ENCODE assay signal across 8 cellular contexts in the genomic region with DNA sequence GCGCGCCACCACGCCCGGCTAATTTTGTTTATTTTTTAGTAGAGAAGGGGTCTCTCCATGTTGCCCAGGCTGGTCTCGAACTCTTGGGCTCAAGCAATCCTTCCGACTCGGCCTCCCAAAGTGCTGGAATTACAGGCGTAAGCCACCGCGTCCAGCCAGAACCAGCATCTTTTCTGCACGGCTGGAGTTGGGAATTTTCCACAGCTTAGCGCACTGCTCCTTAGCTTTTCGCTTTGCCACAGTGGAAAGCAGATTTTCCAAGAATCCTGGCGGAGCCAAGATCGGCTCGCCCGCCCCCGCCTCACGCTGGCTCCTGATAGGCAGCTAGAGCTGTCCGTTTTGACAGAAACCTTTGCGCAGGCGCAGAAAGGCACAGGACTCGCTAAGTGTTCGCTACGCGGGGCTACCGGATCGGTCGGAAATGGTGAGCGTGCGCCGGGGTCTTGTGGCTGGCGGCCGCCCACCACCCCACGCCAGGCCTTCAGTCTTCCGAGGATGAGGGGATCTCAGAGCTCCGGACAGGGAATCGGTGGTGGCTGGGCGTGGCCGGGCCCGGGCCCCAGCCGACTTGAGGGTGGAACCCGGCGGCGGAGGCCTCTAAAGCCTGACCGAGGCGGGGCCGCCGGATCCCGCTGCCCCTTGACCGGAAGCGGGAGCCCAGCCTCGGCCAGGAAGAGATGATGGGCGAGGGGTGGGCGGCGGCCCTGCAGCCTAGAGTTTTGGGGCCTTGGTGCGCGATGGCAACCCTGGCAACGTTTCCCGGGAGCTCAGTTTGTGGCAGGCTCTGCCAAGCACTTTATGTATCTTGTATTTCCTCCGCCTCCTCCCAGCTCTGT. TPM values are rescaled to one million over a fixed set of nuclear protein-coding genes. Genes with fewer than 3 reads are reported as not detected.
A peak's percentile ranks its signal among the peaks of the same experiment; 100 is the strongest.
DNase-seq lines count a peak whose midpoint lies in the region; ATAC-seq and TF ChIP-seq lines count a peak whose summit lies in the region.

Gene DYNLRB1, plus strand, starts transcription at position 385 of the 836 bp plus-strand sequence. Its CDS starts 37 bp downstream, at position 422.

- DNase-seq in GDM1 (lab: John Stamatoyannopoulos, UW) (peak; percentile 84), MV-4-11 (lab: John Stamatoyannopoulos, UW) (peak; percentile 88), SJSA1 (ENCODE audit: low read depth in 1 of 2, low spot score in 2 of 2) (peak; percentile 97), foreskin keratinocyte (peak; percentile 78 to 88), neural progenitor cell (ENCODE audit: low spot score) (peak; percentile 100)
- DNase-seq in activated naive CD4-positive, alpha-beta T cell (lab: John Stamatoyannopoulos, UW), result peak; percentile 86 to 91 (median 90)

- peaks cover 3% of the 10 kb centered on the region for H3K27me3 Mint-ChIP-seq in neural progenitor cell (ENCODE audit: insufficient read depth, low read depth)

- H3K4me1 ChIP-seq in HEK293 (ENCODE audit: control insufficient read depth, insufficient read depth, low read length) (no peaks in the 10 kb centered on the region), SJSA1 (replicated peaks) (peaks cover 10% of the 10 kb centered on the region; the same call in 1 of the 2 replicates), foreskin keratinocyte (peaks cover 3% of the 10 kb centered on the region), neural progenitor cell (peaks cover 3% of the 10 kb centered on the region), stomach smooth muscle (ENCODE audit: control insufficient read depth, insufficient read depth, low read length) (peaks cover 5% of the 10 kb centered on the region)

- POLR2A ChIA-PET in HEK293 (lab: Yijun Ruan, JAX), result interaction anchor here (0.5 to 3.4 kb wide), 17 partner anchors 8 to 762 kb away, joined by 3 to 20 read pairs (median 3); partner anchors contain the start of genes AHCY, ITCH, MAP1LC3A and MMP24OS

- peaks cover 36% of the 10 kb centered on the region for H4K20me1 ChIP-seq in neural progenitor cell (ENCODE audit: low read depth)

- peaks cover 47% of the 10 kb centered on the region for H3K79me2 ChIP-seq in neural progenitor cell (ENCODE audit: low read depth)

- H3K36me3 ChIP-seq in HEK293 (ENCODE audit: control insufficient read depth in 2 of 2, insufficient read depth in 1 of 2, low read length in 2 of 2), result peaks cover 0 to 28% of the 10 kb centered on the region in 2 experiments; a peak in 2 of 3 replicates
- peaks cover 37% of the 10 kb centered on the region for H3K36me3 ChIP-seq in SJSA1
- no peaks in the 10 kb centered on the region for H3K36me3 ChIP-seq in neural progenitor cell
- H3K36me3 ChIP-seq in stomach smooth muscle (ENCODE audit: control insufficient read depth in 2 of 2, insufficient read depth in 2 of 2, low read length in 2 of 2), result peaks cover 1 to 3% of the 10 kb centered on the region in 2 donors

- H3K4me3 Mint-ChIP-seq in neural progenitor cell, result peak within 1 kb of the TSS; percentile 99

- peak within 1 kb of the TSS; percentile 99 for H3K27ac Mint-ChIP-seq in neural progenitor cell

- peaks cover 31% of the 10 kb centered on the region for H3K4me1 Mint-ChIP-seq in neural progenitor cell

- H3K9me3 Mint-ChIP-seq in neural progenitor cell, result peaks cover 2% of the 10 kb centered on the region

- H3K27ac ChIP-seq in HEK293 (ENCODE audit: extremely low read depth, low read depth, low read length) (peak within 1 kb of the TSS; percentile 87), SJSA1 (peak within 1 kb of the TSS; percentile 89), foreskin keratinocyte (peak within 1 kb of the TSS; percentile 67), neural progenitor cell (peak within 1 kb of the TSS; percentile 86), stomach smooth muscle (ENCODE audit: low read length) (peak within 1 kb of the TSS; percentile 90)

- CTCF ChIA-PET in HEK293 (lab: Yijun Ruan, JAX), result interaction anchor here (0.6 to 6.5 kb wide), 9 partner anchors 9 to 686 kb away, joined by 3 to 57 read pairs (median 4); partner anchors contain the start of gene AHCY

- peak within 1 kb of the TSS; percentile 80 for H3K4me3 ChIP-seq in HEK293 (ENCODE audit: low read depth, low read length)
- H3K4me3 ChIP-seq in SJSA1, result peak within 1 kb of the TSS; percentile 79
- H3K4me3 ChIP-seq in neural progenitor cell, result peak within 1 kb of the TSS; percentile 79
- peak within 1 kb of the TSS; percentile 91 to 95 for H3K4me3 ChIP-seq in stomach smooth muscle (ENCODE audit: low read length in 2 of 2)

- H2AFZ ChIP-seq in neural progenitor cell (replicated peaks), result peak within 1 kb of the TSS; percentile 87

- TF ChIP-seq CTCF in HEK293 (tag by site-specific recombination; IDR thresholded peaks at IDR 0.05) (no peak), foreskin keratinocyte (conservative IDR thresholded peaks at IDR 0.05) (no peak), neural progenitor cell (IDR thresholded peaks at IDR 0.05) (no peak)

- no peaks in the 10 kb centered on the region for H3K27me3 ChIP-seq in SJSA1 (replicated peaks)
- H3K27me3 ChIP-seq in foreskin keratinocyte, result no peaks in the 10 kb centered on the region
- no peaks in the 10 kb centered on the region for H3K27me3 ChIP-seq in neural progenitor cell
- H3K27me3 ChIP-seq in stomach smooth muscle (ENCODE audit: control insufficient read depth in 1 of 2, insufficient read depth in 2 of 2, low read length in 2 of 2), result no peaks in the 10 kb centered on the region

- peaks cover 8% of the 10 kb centered on the region for H3K36me3 Mint-ChIP-seq in neural progenitor cell

- H3K9me3 ChIP-seq in HEK293 (ENCODE audit: control insufficient read depth, insufficient read depth, low read depth, low read length) (no peaks in the 10 kb centered on the region), SJSA1 (replicated peaks) (no peaks in the 10 kb centered on the region), neural progenitor cell (ENCODE audit: low read depth) (no peaks in the 10 kb centered on the region), stomach smooth muscle (ENCODE audit: control insufficient read depth in 2 of 2, low read length in 2 of 2) (no peaks in the 10 kb centered on the region)

- H3K9ac ChIP-seq in neural progenitor cell (peak within 1 kb of the TSS; percentile 84), stomach smooth muscle (ENCODE audit: low read length in 2 of 2) (peak within 1 kb of the TSS; percentile 88 to 89)

- H3K4me2 ChIP-seq in neural progenitor cell, result peak within 1 kb of the TSS; percentile 82

- H3F3A ChIP-seq in neural progenitor cell (ENCODE audit: low read depth), result peaks cover 26% of the 10 kb centered on the region

- peak; percentile 81 for ATAC-seq in foreskin keratinocyte

TF ChIP-seq in HEK293, 187 proteins besides CTCF, POLR2A, EP300 and RAD21 (continues in another document):
- TF ChIP-seq ZSCAN30 (tag by site-specific recombination; IDR thresholded peaks at IDR 0.05) (peak; percentile 67), ZNF169 (tag by site-specific recombination; IDR thresholded peaks at IDR 0.05) (no peak), BCL11A (tag by site-specific recombination; IDR thresholded peaks at IDR 0.05; ENCODE audit: low read depth) (peak; percentile 82; the same call in 1 of the 2 replicates), ZNF449 (tag by site-specific recombination; IDR thresholded peaks at IDR 0.05) (peak; percentile 65), ZNF488 (tag by site-specific recombination; IDR thresholded peaks at IDR 0.05) (no peak), ZNF335 (tag by site-specific recombination; conservative IDR thresholded peaks at IDR 0.05) (peak; percentile 76), ZNF596 (tag by site-specific recombination; IDR thresholded peaks at IDR 0.05) (no peak), ZNF155 (tag by site-specific recombination; IDR thresholded peaks at IDR 0.05) (no peak)
- TF ChIP-seq, protein P1, sequence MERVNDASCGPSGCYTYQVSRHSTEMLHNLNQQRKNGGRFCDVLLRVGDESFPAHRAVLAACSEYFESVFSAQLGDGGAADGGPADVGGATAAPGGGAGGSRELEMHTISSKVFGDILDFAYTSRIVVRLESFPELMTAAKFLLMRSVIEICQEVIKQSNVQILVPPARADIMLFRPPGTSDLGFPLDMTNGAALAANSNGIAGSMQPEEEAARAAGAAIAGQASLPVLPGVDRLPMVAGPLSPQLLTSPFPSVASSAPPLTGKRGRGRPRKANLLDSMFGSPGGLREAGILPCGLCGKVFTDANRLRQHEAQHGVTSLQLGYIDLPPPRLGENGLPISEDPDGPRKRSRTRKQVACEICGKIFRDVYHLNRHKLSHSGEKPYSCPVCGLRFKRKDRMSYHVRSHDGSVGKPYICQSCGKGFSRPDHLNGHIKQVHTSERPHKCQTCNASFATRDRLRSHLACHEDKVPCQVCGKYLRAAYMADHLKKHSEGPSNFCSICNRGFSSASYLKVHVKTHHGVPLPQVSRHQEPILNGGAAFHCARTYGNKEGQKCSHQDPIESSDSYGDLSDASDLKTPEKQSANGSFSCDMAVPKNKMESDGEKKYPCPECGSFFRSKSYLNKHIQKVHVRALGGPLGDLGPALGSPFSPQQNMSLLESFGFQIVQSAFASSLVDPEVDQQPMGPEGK (tag by site-specific recombination; IDR thresholded peaks at IDR 0.05), result peak; percentile 79

RNA-seq across cellular contexts. Expression of gene DYNLRB1, which starts in this region (rescaled TPM):
- total RNA-seq in SJSA1 (2014; rRNA removed; shearing (Covaris generic)), result 147 and 190 TPM in 2 replicates
- total RNA-seq in foreskin keratinocyte (180 and 188 TPM in 2 replicates), neural progenitor cell (ENCODE audit: low replicate concordance) (73.1 and 106 TPM in 2 replicates)
- 297 and 306 TPM in 2 replicates for polyA plus RNA-seq in foreskin keratinocyte

Comparison
In these comparisons a context has a peak if more than half of its experiments do, and no peak if none do; other contexts are left out.
1. Peak in every context shown above with its lines: DNase-seq, ATAC-seq, H3K4me3 ChIP-seq and H3K27ac ChIP-seq.